1 cellular context compared by ENCODE assay signal in genomic region chr17:7282752-7283321, GRCh38.
TF ChIP-seq lines count a peak whose summit lies in the region.

No MANE protein-coding gene starts in this region.

TF ChIP-seq in WTC11, 78 proteins besides CTCF, POLR2A, EP300 and RAD21 (continued from another document):
- TF ChIP-seq, protein P1, sequence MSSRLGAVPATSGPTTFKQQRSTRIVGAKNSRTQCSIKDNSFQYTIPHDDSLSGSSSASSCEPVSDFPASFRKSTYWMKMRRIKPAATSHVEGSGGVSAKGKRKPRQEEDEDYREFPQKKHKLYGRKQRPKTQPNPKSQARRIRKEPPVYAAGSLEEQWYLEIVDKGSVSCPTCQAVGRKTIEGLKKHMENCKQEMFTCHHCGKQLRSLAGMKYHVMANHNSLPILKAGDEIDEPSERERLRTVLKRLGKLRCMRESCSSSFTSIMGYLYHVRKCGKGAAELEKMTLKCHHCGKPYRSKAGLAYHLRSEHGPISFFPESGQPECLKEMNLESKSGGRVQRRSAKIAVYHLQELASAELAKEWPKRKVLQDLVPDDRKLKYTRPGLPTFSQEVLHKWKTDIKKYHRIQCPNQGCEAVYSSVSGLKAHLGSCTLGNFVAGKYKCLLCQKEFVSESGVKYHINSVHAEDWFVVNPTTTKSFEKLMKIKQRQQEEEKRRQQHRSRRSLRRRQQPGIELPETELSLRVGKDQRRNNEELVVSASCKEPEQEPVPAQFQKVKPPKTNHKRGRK (CRISPR knock-in tag; IDR thresholded peaks at IDR 0.05; ENCODE audit: borderline replicate concordance): no peak
